In the genomic region with DNA sequence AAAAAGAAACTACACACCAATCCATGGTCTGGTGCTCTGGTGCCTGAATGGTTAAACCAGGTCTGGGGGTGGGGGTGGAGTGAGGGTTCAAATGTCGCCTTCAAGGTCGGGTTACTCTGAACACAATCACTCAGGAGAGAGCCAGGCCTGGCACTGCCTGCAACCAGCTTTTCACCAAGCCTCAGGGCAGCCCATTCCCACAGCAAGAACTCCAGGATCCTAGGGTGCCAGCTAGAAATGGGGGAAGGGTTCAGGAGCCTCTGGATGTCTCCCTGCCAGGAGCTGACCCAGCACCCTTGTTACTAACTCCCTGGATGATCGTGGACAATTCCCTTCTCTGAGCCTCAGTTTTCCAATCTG, we compare ENCODE assay signal across 1 cellular context.
TF ChIP-seq lines count a peak whose summit lies in the region.

No MANE protein-coding gene starts in this region.

TF ChIP-seq in A549, 52 proteins besides CTCF, POLR2A, EP300 and RAD21:
- TF ChIP-seq KDM5A (IDR thresholded peaks at IDR 0.05) (no peak), CHD4 (IDR thresholded peaks at IDR 0.05; ENCODE audit: borderline replicate concordance) (no peak), CEBPB (IDR thresholded peaks at IDR 0.05) (no peak), RARB (CRISPR knock-in tag; IDR thresholded peaks at IDR 0.05) (no peak), GATA3 (IDR thresholded peaks at IDR 0.05; ENCODE audit: borderline replicate concordance) (no peak), EHF (CRISPR knock-in tag; IDR thresholded peaks at IDR 0.05) (no peak), BHLHE40 (IDR thresholded peaks at IDR 0.05; ENCODE audit: low read depth, low read length) (no peak), ZFP36 (IDR thresholded peaks at IDR 0.05; ENCODE audit: borderline replicate concordance, partially characterized antibody) (no peak), HOXA7 (CRISPR knock-in tag; IDR thresholded peaks at IDR 0.05) (no peak)
- TF ChIP-seq, protein P1, sequence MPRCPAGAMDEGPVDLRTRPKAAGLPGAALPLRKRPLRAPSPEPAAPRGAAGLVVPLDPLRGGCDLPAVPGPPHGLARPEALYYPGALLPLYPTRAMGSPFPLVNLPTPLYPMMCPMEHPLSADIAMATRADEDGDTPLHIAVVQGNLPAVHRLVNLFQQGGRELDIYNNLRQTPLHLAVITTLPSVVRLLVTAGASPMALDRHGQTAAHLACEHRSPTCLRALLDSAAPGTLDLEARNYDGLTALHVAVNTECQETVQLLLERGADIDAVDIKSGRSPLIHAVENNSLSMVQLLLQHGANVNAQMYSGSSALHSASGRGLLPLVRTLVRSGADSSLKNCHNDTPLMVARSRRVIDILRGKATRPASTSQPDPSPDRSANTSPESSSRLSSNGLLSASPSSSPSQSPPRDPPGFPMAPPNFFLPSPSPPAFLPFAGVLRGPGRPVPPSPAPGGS (IDR thresholded peaks at IDR 0.05) = no peak
TF ChIP-seq in A549: peak in this region for 0.
